8 cellular contexts compared by ENCODE assay signal in the genomic region with DNA sequence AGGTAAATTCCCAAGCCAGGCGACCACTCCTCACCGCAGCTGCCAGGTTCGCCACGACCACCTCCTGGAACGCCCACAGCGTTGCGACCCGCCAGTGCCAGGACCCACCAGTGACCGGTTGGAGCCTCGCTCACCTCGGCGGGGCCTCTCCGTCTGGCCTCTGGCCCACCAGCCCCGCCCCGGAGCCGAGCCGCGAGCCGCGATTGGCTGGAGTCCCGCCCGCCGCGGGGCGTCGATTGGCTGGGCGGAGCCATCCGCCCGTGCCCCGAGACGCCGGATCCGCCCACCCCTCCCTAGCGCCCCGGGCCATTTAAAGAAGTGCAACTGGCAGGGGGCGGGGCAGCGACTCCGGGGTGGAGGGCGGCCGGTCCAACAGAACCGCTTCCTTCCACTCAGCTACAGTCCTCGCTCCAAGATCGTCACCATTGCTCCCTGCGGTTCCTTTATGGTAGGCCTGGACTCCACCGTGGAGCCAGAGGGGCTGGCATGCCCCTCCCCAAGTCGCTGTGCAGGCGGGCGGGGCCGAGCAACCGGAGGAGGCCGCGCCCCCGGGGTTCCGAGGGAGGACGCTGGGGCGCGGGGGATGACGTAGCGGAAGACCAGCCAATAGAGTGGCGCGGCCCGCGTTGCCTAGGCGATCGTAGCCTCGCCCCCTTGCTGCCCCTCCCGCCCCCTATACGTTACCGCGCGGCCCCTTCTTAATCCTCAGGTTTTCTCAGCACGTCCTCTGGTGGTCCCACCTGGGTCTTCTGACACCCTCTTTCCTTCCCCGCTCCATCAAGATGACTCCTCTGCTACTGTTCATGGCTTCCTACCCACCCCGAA.
DNase-seq lines count a peak whose midpoint lies in the region; ATAC-seq lines count a peak whose summit lies in the region.

SERTAD3 (minus strand) TSS at position 155 of the 825 bp plus-strand sequence. CDS start 2,255 bp downstream, outside the sequence.

- no peaks in the 10 kb centered on the region for H3K9me3 Mint-ChIP-seq in memory B cell

- peaks cover 8% of the 10 kb centered on the region for H3K36me3 Mint-ChIP-seq in memory B cell

- ATAC-seq in GM19468 (IDR thresholded peaks at IDR 0.05; ENCODE audit: extremely low read depth, unreplicated experiment) (peak; percentile 48), memory B cell (ENCODE audit: low read depth) (peak; percentile 68)

- H3K27me3 Mint-ChIP-seq in memory B cell: no peaks in the 10 kb centered on the region

- H3K4me3 Mint-ChIP-seq in memory B cell: peak within 1 kb of the TSS; percentile 99

- peak within 1 kb of the TSS; percentile 93 for H3K27ac Mint-ChIP-seq in memory B cell

- DNase-seq in COLO829 (ENCODE audit: low spot score): peak; percentile 95
- DNase-seq in HS-27A (ENCODE audit: low read depth): peak; percentile 96
- DNase-seq in NK-92 (lab: John Stamatoyannopoulos, UW; ENCODE audit: unreplicated experiment): peak; percentile 81
- peak; percentile 88 to 94 for DNase-seq in activated CD8-positive, alpha-beta memory T cell treated with anti-CD3 and anti-CD28 coated beads for 1 hour (ENCODE audit: extremely low read depth in 1 of 2, low read depth in 1 of 2)
- DNase-seq in effector CD8-positive, alpha-beta T cell (lab: John Stamatoyannopoulos, UW): peak; percentile 95
- DNase-seq in memory B cell (ENCODE audit: low spot score in 2 of 2): peak; percentile 96 to 97
- peak; percentile 95 for DNase-seq in stimulated activated CD8-positive, alpha-beta memory T cell treated with anti-CD3 and anti-CD28 coated beads, Interleukin-12 subunit alpha, Interleukin-12 subunit beta, amount 100 ng/mL, for 24 hours (ENCODE audit: extremely low read depth)

- H3K4me1 Mint-ChIP-seq in memory B cell: peaks cover 18% of the 10 kb centered on the region

Comparison
In these comparisons a context has a peak if more than half of its experiments do, and no peak if none do; other contexts are left out.
1. Peak in every context shown above with its lines: DNase-seq and ATAC-seq.